In genomic region chr6:50850860-50851259, GRCh38 we compare ENCODE assay signal across 20 cellular contexts. TPM values are rescaled to one million over a fixed set of nuclear protein-coding genes. Genes with fewer than 3 reads are reported as not detected.
A peak's percentile ranks its signal among the peaks of the same experiment; 100 is the strongest.
DNase-seq lines count a peak whose midpoint lies in the region; ATAC-seq, FAIRE-seq and TF ChIP-seq lines count a peak whose summit lies in the region.
"Had no signal": no experiment of that assay in that cellular context is flagged by ENCODE, and none has a peak within 500 bp of the region (broad histone marks: within the 10 kb centered on the region; RNA-seq: fewer than 3 reads in every experiment).

No MANE protein-coding gene starts in this region.

- no peaks in the 10 kb centered on the region for H3K36me3 ChIP-seq in GM23338 (ENCODE audit: insufficient read depth)
- H3K36me3 ChIP-seq in astrocyte (ENCODE audit: insufficient read depth, low read length), result no peaks in the 10 kb centered on the region
- H3K36me3 ChIP-seq in iPS-20b (ENCODE audit: insufficient read depth, low read depth, low read length), result no peaks in the 10 kb centered on the region
- H3K36me3 ChIP-seq: BLaER1, uterus had no signal

- H4K20me1 ChIP-seq in GM23338 (replicated peaks; ENCODE audit: insufficient read depth), result peaks cover 19% of the 10 kb centered on the region; the same call in 1 of the 2 replicates
- no peaks in the 10 kb centered on the region for H4K20me1 ChIP-seq in astrocyte (ENCODE audit: insufficient read depth, low read length)
- H4K20me1 ChIP-seq: BLaER1 had no signal

- H3K27me3 ChIP-seq in GM23338 (ENCODE audit: insufficient read depth), result peaks cover 100% of the 10 kb centered on the region
- H3K27me3 ChIP-seq in astrocyte (ENCODE audit: insufficient read depth, low read length), result peaks cover 31% of the 10 kb centered on the region
- H3K27me3 ChIP-seq in iPS-20b (ENCODE audit: insufficient read depth, low read length), result peaks cover 93% of the 10 kb centered on the region
- H3K27me3 ChIP-seq in right cardiac atrium (ENCODE audit: control insufficient read depth, insufficient read depth), result peaks cover 25% of the 10 kb centered on the region

- intact Hi-C loops in right cardiac atrium (cut with DNase I), result no loop called here

- no peak for TF ChIP-seq CTCF in GM23338 (conservative IDR thresholded peaks at IDR 0.05; ENCODE audit: low read depth in 2 of 2)
- TF ChIP-seq CTCF in astrocyte (IDR thresholded peaks at IDR 0.05; ENCODE audit: insufficient read depth, low read depth, low read length), result no peak

- WGBS in right cardiac atrium, result 3% methylated on average over 16 of the region's 16 CpGs

- H3K4me2 ChIP-seq in GM23338 (peak overlapping the region; percentile 86), astrocyte (ENCODE audit: low read length) (no peak overlapping the region)
- H3K4me2 ChIP-seq: BLaER1 had no signal

- no peaks in the 10 kb centered on the region for H3K9me3 ChIP-seq in astrocyte (ENCODE audit: insufficient read depth, low read depth, low read length)
- H3K9me3 ChIP-seq in iPS-20b (ENCODE audit: insufficient read depth, low read depth, low read length), result no peaks in the 10 kb centered on the region; the same call in 1 of the 2 replicates
- H3K9me3 ChIP-seq in right cardiac atrium (ENCODE audit: control insufficient read depth, low read length), result no peaks in the 10 kb centered on the region
- H3K9me3 ChIP-seq: uterus had no signal

- H3K36me3 Mint-ChIP-seq in GM23338 (ENCODE audit: low read depth) (no peaks in the 10 kb centered on the region), astrocyte (ENCODE audit: low read depth, unreplicated experiment) (no peaks in the 10 kb centered on the region)

- no peak overlapping the region for H2AFZ ChIP-seq in GM23338
- H2AFZ ChIP-seq in astrocyte (ENCODE audit: low read depth, low read length), result no peak overlapping the region

- FAIRE-seq in astrocyte (lab: Jason Lieb, UNC), result no peak
- FAIRE-seq: GM12878 had no signal

- DNase-seq in GM23338 (ENCODE audit: low spot score), result no peak
- DNase-seq in astrocyte (ENCODE audit: low read depth), result no peak
- peak; percentile 82 for DNase-seq in renal cortical epithelial cell (ENCODE audit: low read depth)
- no peak for DNase-seq in HuH-7 (ENCODE audit: low spot score)
- DNase-seq in right cardiac atrium, result no peak
- DNase-seq: activated CD4-positive, CD25-positive, alpha-beta regulatory T cell treated with anti-CD3 and anti-CD28 coated beads, Interleukin-2, amount 50 U/mL, for 72 hours; activated CD8-positive, alpha-beta memory T cell treated with anti-CD3 and anti-CD28 coated beads, Interleukin-2, amount 50 U/mL, for 48 hours; EL; hypothalamus; NCI-H1092 treated with DMSO at 0.1 percent for 48 hours; NCI-H2227 treated with DMSO at 0.1 percent for 48 hours; uterus had no signal

- H3K9ac ChIP-seq in astrocyte (ENCODE audit: low read length), result no peak overlapping the region
- H3K9ac ChIP-seq in iPS-20b (ENCODE audit: low read depth, low read length), result no peak overlapping the region
- H3K9ac ChIP-seq: BLaER1 had no signal

- H3K27ac Mint-ChIP-seq in GM23338 (no peak overlapping the region), astrocyte (ENCODE audit: unreplicated experiment) (no peak overlapping the region)

- H3K9me2 ChIP-seq in GM23338 (ENCODE audit: insufficient read depth), result no peaks in the 10 kb centered on the region

- peak overlapping the region; percentile 56 for H3K4me3 ChIP-seq in GM23338
- H3K4me3 ChIP-seq in astrocyte (ENCODE audit: insufficient read depth, low read depth, low read length), result no peak overlapping the region
- peak overlapping the region; percentile 63 for H3K4me3 ChIP-seq in iPS-20b (ENCODE audit: low read length)
- H3K4me3 ChIP-seq in right cardiac atrium (ENCODE audit: low read length), result no peak overlapping the region
- H3K4me3 ChIP-seq: BLaER1, GM12878, uterus had no signal

- H3K79me2 ChIP-seq in GM23338 (replicated peaks; ENCODE audit: insufficient read depth) (no peaks in the 10 kb centered on the region), astrocyte (ENCODE audit: insufficient read depth, low read length) (no peaks in the 10 kb centered on the region)

- H3K4me3 Mint-ChIP-seq in GM23338, result peak overlapping the region; percentile 77
- peak overlapping the region; percentile 86 for H3K4me3 Mint-ChIP-seq in astrocyte (ENCODE audit: unreplicated experiment)

- H3K27me3 Mint-ChIP-seq in GM23338 (ENCODE audit: insufficient read depth, low read depth, poor library complexity) (peaks cover 82% of the 10 kb centered on the region), astrocyte (ENCODE audit: low read depth, unreplicated experiment) (peaks cover 93% of the 10 kb centered on the region)

- H3K4me1 ChIP-seq in GM23338 (ENCODE audit: insufficient read depth) (peaks cover 70% of the 10 kb centered on the region), astrocyte (ENCODE audit: insufficient read depth, low read length) (no peaks in the 10 kb centered on the region), iPS-20b (ENCODE audit: insufficient read depth, low read length) (peaks cover 16% of the 10 kb centered on the region), right cardiac atrium (ENCODE audit: control insufficient read depth, insufficient read depth, low read length) (no peaks in the 10 kb centered on the region)
- H3K4me1 ChIP-seq: BLaER1, uterus had no signal

- H3K27ac ChIP-seq in GM23338 (ENCODE audit: low read depth), result no peak overlapping the region
- H3K27ac ChIP-seq in astrocyte (ENCODE audit: low read depth, low read length), result no peak overlapping the region
- H3K27ac ChIP-seq in iPS-20b (ENCODE audit: low read length), result no peak overlapping the region
- H3K27ac ChIP-seq in right cardiac atrium (ENCODE audit: low read length), result no peak overlapping the region
- H3K27ac ChIP-seq: BLaER1, uterus had no signal

- peak; percentile 24 for ATAC-seq in GM23338
- no peak for ATAC-seq in HG02840 (IDR thresholded peaks at IDR 0.05; ENCODE audit: low FRiP score, unreplicated experiment)
- no peak for ATAC-seq in right cardiac atrium
- ATAC-seq in HG02938 (IDR thresholded peaks at IDR 0.05; ENCODE audit: unreplicated experiment), result no peak
- ATAC-seq: GM12878 had no signal

- H3K4me1 Mint-ChIP-seq in GM23338 (peaks cover 50% of the 10 kb centered on the region), astrocyte (ENCODE audit: low read depth, unreplicated experiment) (peaks cover 2% of the 10 kb centered on the region)

- no peaks in the 10 kb centered on the region; the same call in 2 of the 3 replicates for H3K9me3 Mint-ChIP-seq in GM23338
- H3K9me3 Mint-ChIP-seq in astrocyte (ENCODE audit: unreplicated experiment), result peaks cover 4% of the 10 kb centered on the region

- peaks cover 14% of the 10 kb centered on the region for H3F3A ChIP-seq in GM23338 (replicated peaks; ENCODE audit: low read depth)

TF ChIP-seq in GM23338, 12 proteins besides CTCF, POLR2A, EP300 and RAD21 (continues in another document):
- TF ChIP-seq EZH2 (IDR thresholded peaks at IDR 0.05; ENCODE audit: low read depth, unreplicated experiment), result no peak
- no peak for TF ChIP-seq CREB1 (CRISPR knock-in tag; IDR thresholded peaks at IDR 0.05; ENCODE audit: low read depth)
- TF ChIP-seq ETS1 (IDR thresholded peaks at IDR 0.05), result no peak
- TF ChIP-seq POLR2AphosphoS5 (IDR thresholded peaks at IDR 0.05; ENCODE audit: low read depth), result no peak

RNA-seq across cellular contexts. Expression of gene TFAP2B, which starts 32.2 kb away (rescaled TPM):
- not detected in 2 replicates for total RNA-seq in GM23338 (2014; rRNA removed; shearing (Covaris generic))
- polyA plus RNA-seq in GM23338 (2016; fragmentation: Nextera tagmentation; extraction: Ambion mirVana) (not detected in 2 replicates), right cardiac atrium (not detected)
- total RNA-seq in astrocyte (not detected in 2 replicates), renal cortical epithelial cell (0.35 and 8.8 TPM in 2 replicates), right cardiac atrium (not detected)
- total RNA-seq: mesenteric fat pad, PC-3, posterior vena cava had no signal

Comparison
In these comparisons a context has a peak if more than half of its experiments do, and no peak if none do; other contexts are left out.
1. H3K4me3 ChIP-seq: peak in GM23338 (single experiment) and iPS-20b (single experiment); none in astrocyte (single experiment) and right cardiac atrium (single experiment).